23 cellular contexts compared by ENCODE assay signal in genomic region chr1:175877939-175878730, GRCh38.
DNase-seq lines count a peak whose midpoint lies in the region; ATAC-seq and TF ChIP-seq lines count a peak whose summit lies in the region.
"Had no signal": no experiment of that assay in that cellular context is flagged by ENCODE, and none has a peak within 500 bp of the region (broad histone marks: within the 10 kb centered on the region; RNA-seq: fewer than 3 reads in every experiment).

No MANE protein-coding gene starts in this region.

- H3K27me3 Mint-ChIP-seq in activated CD4-positive, alpha-beta memory T cell treated with anti-CD3 and anti-CD28 coated beads for 36 hours: no peaks in the 10 kb centered on the region

- no peaks in the 10 kb centered on the region for H3K4me1 Mint-ChIP-seq in activated CD4-positive, alpha-beta memory T cell treated with anti-CD3 and anti-CD28 coated beads for 36 hours (ENCODE audit: low read depth)

- H3K36me3 Mint-ChIP-seq in activated CD4-positive, alpha-beta memory T cell treated with anti-CD3 and anti-CD28 coated beads for 36 hours: no peaks in the 10 kb centered on the region
- H3K36me3 Mint-ChIP-seq: T-cell had no signal

- DNase-seq in anterior cingulate cortex (lab: John Stamatoyannopoulos, UW) (peak in 50 of 58 donors; percentile 11 to 92 (median 70)), head of caudate nucleus (peak; percentile 39 to 90 (median 64)), sciatic nerve (ENCODE audit: low spot score) (no peak), LoVo (ENCODE audit: low spot score) (no peak)
- DNase-seq in activated CD4-positive, alpha-beta memory T cell treated with anti-CD3 and anti-CD28 coated beads for 36 hours: no peak
- DNase-seq: activated CD4-positive, alpha-beta T cell treated with anti-CD3 and anti-CD28 coated beads for 48 hours; activated CD8-positive, alpha-beta memory T cell treated with anti-CD3 and anti-CD28 coated beads, Interleukin-2, amount 50 U/mL, for 4 hours; activated effector memory CD4-positive, alpha-beta T cell treated with anti-CD3 and anti-CD28 coated beads, Interleukin-2, amount 50 U/mL, for 16 hours; colonic mucosa; DMS79; foreskin keratinocyte; NCI-H1105; NCI-H2081 treated with DMSO at 0.1 percent for 48 hours; NCI-H82; OCI-M1; SHP77 treated with DMSO at 0.1 percent for 48 hours; spleen; stimulated activated CD4-positive, alpha-beta T cell treated with anti-CD3 and anti-CD28 coated beads, Interleukin-4, amount 100 ng/mL, for 4 hours; T-cell had no signal

- CTCF ChIA-PET in activated CD4-positive, alpha-beta memory T cell treated with anti-CD3 and anti-CD28 coated beads for 36 hours (lab: Charles Lee): no interaction called here

- no peak for TF ChIP-seq RAD21 in Ishikawa (IDR thresholded peaks at IDR 0.05; ENCODE audit: low read depth)

- H3K9me3 Mint-ChIP-seq in activated CD4-positive, alpha-beta memory T cell treated with anti-CD3 and anti-CD28 coated beads for 36 hours: no peaks in the 10 kb centered on the region
- H3K9me3 Mint-ChIP-seq: neural crest cell, T-cell had no signal

- no peak overlapping the region for H3K4me3 Mint-ChIP-seq in activated CD4-positive, alpha-beta memory T cell treated with anti-CD3 and anti-CD28 coated beads for 36 hours
- H3K4me3 Mint-ChIP-seq: neural crest cell, T-cell had no signal

- intact Hi-C loops in head of caudate nucleus (cut with DNase I): no loop called here
- intact Hi-C loops in sciatic nerve (cut with DNase I): no loop called here
- intact Hi-C loops in activated CD4-positive, alpha-beta memory T cell treated with anti-CD3 and anti-CD28 coated beads for 36 hours (cut with micrococcal nuclease): no loop called here

- no peak for TF ChIP-seq EP300 in Ishikawa (IDR thresholded peaks at IDR 0.05; ENCODE audit: borderline replicate concordance)

- ATAC-seq in sciatic nerve: peak; percentile 70
- ATAC-seq in GM21528 (IDR thresholded peaks at IDR 0.05; ENCODE audit: low FRiP score, unreplicated experiment): no peak
- ATAC-seq in GM18502 (IDR thresholded peaks at IDR 0.05; ENCODE audit: poor library complexity, unreplicated experiment): no peak
- ATAC-seq: foreskin keratinocyte, T-cell had no signal

- POLR2A ChIA-PET in activated CD4-positive, alpha-beta memory T cell treated with anti-CD3 and anti-CD28 coated beads for 36 hours (lab: Charles Lee): no interaction called here

- no peak overlapping the region for H3K27ac Mint-ChIP-seq in activated CD4-positive, alpha-beta memory T cell treated with anti-CD3 and anti-CD28 coated beads for 36 hours
- H3K27ac Mint-ChIP-seq: T-cell had no signal

TF ChIP-seq in Ishikawa, 13 proteins besides CTCF, POLR2A, EP300 and RAD21:
- TF ChIP-seq NFIC (IDR thresholded peaks at IDR 0.05): 0 out of 2 replicates have a peak, but pooled peaks have one; percentile 5
- no peak for TF ChIP-seq TEAD4 (IDR thresholded peaks at IDR 0.05)

Comparison
In these comparisons a context has a peak if more than half of its experiments do, and no peak if none do; other contexts are left out.
1. DNase-seq: peak in anterior cingulate cortex (50 of 58) and head of caudate nucleus (42 of 42); none in sciatic nerve (single experiment), LoVo (single experiment) and activated CD4-positive, alpha-beta memory T cell treated with anti-CD3 and anti-CD28 coated beads for 36 hours (single experiment).